ENCODE assay signal across 11 cellular contexts in the genomic region with DNA sequence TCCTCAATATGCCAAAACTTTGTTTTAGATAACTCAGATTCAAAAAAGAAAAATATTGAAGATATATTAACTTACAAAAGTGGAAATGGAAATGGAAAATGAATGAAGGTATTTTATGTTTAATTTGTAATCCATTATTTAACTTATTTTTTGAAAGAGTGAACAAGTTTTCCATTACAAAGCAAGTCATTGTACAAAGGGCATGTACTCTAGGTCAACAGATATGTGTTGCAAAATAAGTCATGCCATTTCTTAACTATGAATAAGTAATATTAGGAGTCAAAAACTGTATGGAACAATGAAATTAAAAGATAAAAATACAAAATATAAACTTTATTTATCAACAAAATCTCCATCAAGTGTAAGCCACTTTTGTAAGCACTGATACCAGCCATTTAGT. TPM values are rescaled to one million over a fixed set of nuclear protein-coding genes. Genes with fewer than 3 reads are reported as not detected.
"Had no signal": no experiment of that assay in that cellular context is flagged by ENCODE, and none has a peak within 500 bp of the region (broad histone marks: within the 10 kb centered on the region; RNA-seq: fewer than 3 reads in every experiment).

No MANE protein-coding gene starts in this region.

- ATAC-seq: HCT116, K562 had no signal

- H3K36me3 ChIP-seq: HAP-1 had no signal

- H3K4me3 ChIP-seq: GM23248, HAP-1, K562 had no signal

- H3K9me3 ChIP-seq: HAP-1 had no signal

- H3K4me3 Mint-ChIP-seq: HFFc6 had no signal

- DNase-seq: GM23248, GOT3, H7, HFFc6, IMR-90 had no signal

- H3K4me1 ChIP-seq: HAP-1 had no signal

- H3K27ac Mint-ChIP-seq: HFFc6 had no signal

- FAIRE-seq: K562 had no signal

- H3K27ac ChIP-seq: GM23248, HL-60 had no signal

RNA-seq across cellular contexts. Expression of a gene that starts 25.9 kb away (rescaled TPM):
- total RNA-seq: GM23248, H4, H7, HFFc6, HT1080, IMR-90, K562 had no signal

RNA-seq across cellular contexts. Expression of a gene that starts 26.5 kb away (rescaled TPM):
- total RNA-seq: GM23248, H4, H7, HFFc6, HT1080, IMR-90, K562 had no signal

RNA-seq across cellular contexts. Expression of a gene that starts 31.3 kb away (rescaled TPM):
- total RNA-seq: GM23248, H4, H7, HFFc6, HT1080, IMR-90, K562 had no signal

RNA-seq across cellular contexts. Expression of a gene that starts 54.5 kb away (rescaled TPM):
- total RNA-seq: GM23248, H4, H7, HFFc6, HT1080, IMR-90, K562 had no signal
